Comparison of ENCODE assay signal across 35 cellular contexts in genomic region chr6:10778230-10778629, GRCh38.
"Had no signal": no experiment of that assay in that cellular context is flagged by ENCODE, and none has a peak within 500 bp of the region (broad histone marks: within the 10 kb centered on the region; RNA-seq: fewer than 3 reads in every experiment).

No MANE protein-coding gene starts in this region.

- H3K4me1 ChIP-seq: body of pancreas, breast epithelium had no signal

- FAIRE-seq: astrocyte, colon, TTC549 had no signal

- H3K4me3 ChIP-seq: body of pancreas, breast epithelium had no signal

- H3K9me3 ChIP-seq: body of pancreas, breast epithelium had no signal

- H3K4me3 Mint-ChIP-seq: activated CD4-positive, alpha-beta memory T cell treated with anti-CD3 and anti-CD28 coated beads, Interleukin-2, amount 10 ng/mL, durations not matched to agents 7 days and 5 days; activated CD4-positive, alpha-beta T cell treated with anti-CD3 and anti-CD28 coated beads for 36 hours; activated CD4-positive, alpha-beta T cell treated with anti-CD3 and anti-CD28 coated beads, Interleukin-2, amount 10 ng/mL, durations not matched to agents 24 days and 14 days; activated CD8-positive, alpha-beta memory T cell treated with anti-CD3 and anti-CD28 coated beads, Interleukin-2, amount 10 ng/mL, durations not matched to agents 7 days and 5 days; activated CD8-positive, alpha-beta T cell treated with anti-CD3 and anti-CD28 coated beads, Interleukin-2, amount 10 ng/mL, durations not matched to agents 7 days and 5 days; activated naive CD4-positive, alpha-beta T cell treated with anti-CD3 and anti-CD28 coated beads, Interleukin-2, amount 10 ng/mL, durations not matched to agents 7 days and 5 days; activated naive CD4-positive, alpha-beta T cell treated with anti-CD3 and anti-CD28 coated beads, Interleukin-2, amount 50 U/mL, for 24 hours; activated naive CD8-positive, alpha-beta T cell treated with anti-CD3 and anti-CD28 coated beads for 36 hours; activated T-cell treated with anti-CD3 and anti-CD28 coated beads, Interleukin-2, amount 50 U/mL, for 24 hours; T-helper 1 cell treated with Interleukin-12 subunit alpha and Interleukin-12 subunit beta and Interleukin-4 antibody, amounts not matched to agents 30 μg/mL and 1 μg/mL, for 36 hours; T-helper 2 cell treated with Interferon-gamma antibody and Interleukin-4, amounts not matched to agents 5 μg/mL and 100 μg/mL, for 36 hours; WTC11 had no signal

- H3K27ac ChIP-seq: body of pancreas, brain microvascular endothelial cell, breast epithelium, VCaP had no signal

- H3K36me3 ChIP-seq: brain microvascular endothelial cell, breast epithelium had no signal

- H3K27me3 Mint-ChIP-seq: activated CD4-positive, alpha-beta memory T cell treated with anti-CD3 and anti-CD28 coated beads, Interleukin-2, amount 10 ng/mL, durations not matched to agents 7 days and 5 days; activated CD4-positive, alpha-beta T cell treated with anti-CD3 and anti-CD28 coated beads for 36 hours; activated CD4-positive, alpha-beta T cell treated with anti-CD3 and anti-CD28 coated beads, Interleukin-2, amount 10 ng/mL, durations not matched to agents 24 days and 14 days; activated CD8-positive, alpha-beta memory T cell treated with anti-CD3 and anti-CD28 coated beads, Interleukin-2, amount 10 ng/mL, durations not matched to agents 7 days and 5 days; activated naive CD4-positive, alpha-beta T cell treated with anti-CD3 and anti-CD28 coated beads, Interleukin-2, amount 10 ng/mL, durations not matched to agents 7 days and 5 days; activated naive CD4-positive, alpha-beta T cell treated with anti-CD3 and anti-CD28 coated beads, Interleukin-2, amount 50 U/mL, for 24 hours; activated naive CD8-positive, alpha-beta T cell treated with anti-CD3 and anti-CD28 coated beads for 36 hours; activated T-cell treated with anti-CD3 and anti-CD28 coated beads, Interleukin-2, amount 50 U/mL, for 24 hours had no signal

- H3K9me3 Mint-ChIP-seq: activated CD4-positive, alpha-beta memory T cell treated with anti-CD3 and anti-CD28 coated beads, Interleukin-2, amount 10 ng/mL, durations not matched to agents 7 days and 5 days; activated CD4-positive, alpha-beta T cell treated with anti-CD3 and anti-CD28 coated beads, Interleukin-2, amount 10 ng/mL, durations not matched to agents 24 days and 14 days; activated naive CD4-positive, alpha-beta T cell treated with anti-CD3 and anti-CD28 coated beads, Interleukin-2, amount 10 ng/mL, durations not matched to agents 7 days and 5 days; activated naive CD4-positive, alpha-beta T cell treated with anti-CD3 and anti-CD28 coated beads, Interleukin-2, amount 50 U/mL, for 24 hours; activated naive CD8-positive, alpha-beta T cell treated with anti-CD3 and anti-CD28 coated beads for 36 hours; activated T-cell treated with anti-CD3 and anti-CD28 coated beads, Interleukin-2, amount 50 U/mL, for 24 hours; activated T-helper 2 cell treated with anti-CD3 and anti-CD28 coated beads, Interferon-gamma antibody, Interleukin-2, Interleukin-4, amounts not matched to agents 10 μg/mL and 5 μg/mL and 100 μg/mL, durations not matched to agents 14 hours and 24 hours and 36 hours; T-helper 1 cell treated with Interleukin-12 subunit alpha and Interleukin-12 subunit beta and Interleukin-4 antibody, amounts not matched to agents 30 μg/mL and 1 μg/mL, for 36 hours; T-helper 2 cell treated with Interferon-gamma antibody and Interleukin-4, amounts not matched to agents 5 μg/mL and 100 μg/mL, for 36 hours; WTC11 had no signal

- ATAC-seq: activated CD4-positive, alpha-beta T cell treated with anti-CD3 and anti-CD28 coated beads for 36 hours; activated CD4-positive, CD25-positive, alpha-beta regulatory T cell treated with anti-CD3 and anti-CD28 coated beads, Interleukin-2, amount 50 U/mL, for 24 hours; activated CD8-positive, alpha-beta memory T cell treated with anti-CD3 and anti-CD28 coated beads, Interleukin-2, amount 10 ng/mL, durations not matched to agents 7 days and 5 days; activated CD8-positive, alpha-beta T cell treated with anti-CD3 and anti-CD28 coated beads, Interleukin-2, amount 10 ng/mL, durations not matched to agents 7 days and 5 days; body of pancreas; WTC11 had no signal

- H3K4me1 Mint-ChIP-seq: activated CD4-positive, alpha-beta T cell treated with anti-CD3 and anti-CD28 coated beads for 36 hours; activated naive CD8-positive, alpha-beta T cell treated with anti-CD3 and anti-CD28 coated beads for 36 hours; WTC11 had no signal

- DNase-seq: activated CD4-positive, alpha-beta memory T cell treated with anti-CD3 and anti-CD28 coated beads, Interleukin-2, amount 10 ng/mL, durations not matched to agents 7 days and 5 days; activated CD4-positive, alpha-beta T cell treated with anti-CD3 and anti-CD28 coated beads for 1 hour; activated CD4-positive, alpha-beta T cell treated with anti-CD3 and anti-CD28 coated beads for 36 hours; activated CD4-positive, alpha-beta T cell treated with anti-CD3 and anti-CD28 coated beads, Interleukin-2, amount 10 ng/mL, durations not matched to agents 24 days and 14 days; activated CD4-positive, alpha-beta T cell treated with anti-CD3 and anti-CD28 coated beads, Interleukin-2, amount 50 U/mL, for 48 hours; activated CD4-positive, CD25-positive, alpha-beta regulatory T cell; activated CD8-positive, alpha-beta memory T cell treated with anti-CD3 and anti-CD28 coated beads for 24 hours; activated CD8-positive, alpha-beta memory T cell treated with anti-CD3 and anti-CD28 coated beads, Interleukin-2, amount 10 ng/mL, durations not matched to agents 7 days and 5 days; activated CD8-positive, alpha-beta memory T cell treated with anti-CD3 and anti-CD28 coated beads, Interleukin-2, amount 50 U/mL, for 48 hours; activated CD8-positive, alpha-beta T cell treated with anti-CD3 and anti-CD28 coated beads, Interleukin-2, amount 10 ng/mL, durations not matched to agents 7 days and 5 days; activated effector memory CD4-positive, alpha-beta T cell treated with Interleukin-2 at 50 U/mL for 16 hours; activated gamma-delta T cell; activated naive CD4-positive, alpha-beta T cell treated with anti-CD3 and anti-CD28 coated beads, Interleukin-2, amount 10 ng/mL, durations not matched to agents 7 days and 5 days; activated naive CD8-positive, alpha-beta T cell treated with anti-CD3 and anti-CD28 coated beads for 36 hours; activated T-cell treated with anti-CD3 and anti-CD28 coated beads, Interleukin-2, amount 50 U/mL, for 24 hours; activated T-cell treated with anti-CD3 and anti-CD28 coated beads, Interleukin-2, amount 50 U/mL, for 48 hours; amniotic stem cell; aorta; body of pancreas; brain microvascular endothelial cell; central memory CD4-positive, alpha-beta T cell; T-helper 1 cell; T-helper 2 cell; T-helper 9 cell had no signal

- H3K27me3 ChIP-seq: body of pancreas, brain microvascular endothelial cell, breast epithelium had no signal

- H3K27ac Mint-ChIP-seq: activated CD4-positive, alpha-beta memory T cell treated with anti-CD3 and anti-CD28 coated beads, Interleukin-2, amount 10 ng/mL, durations not matched to agents 7 days and 5 days; activated CD4-positive, alpha-beta T cell treated with anti-CD3 and anti-CD28 coated beads for 36 hours; activated CD4-positive, alpha-beta T cell treated with anti-CD3 and anti-CD28 coated beads, Interleukin-2, amount 10 ng/mL, durations not matched to agents 24 days and 14 days; activated CD8-positive, alpha-beta memory T cell treated with anti-CD3 and anti-CD28 coated beads, Interleukin-2, amount 10 ng/mL, durations not matched to agents 7 days and 5 days; activated CD8-positive, alpha-beta T cell treated with anti-CD3 and anti-CD28 coated beads, Interleukin-2, amount 10 ng/mL, durations not matched to agents 7 days and 5 days; activated naive CD4-positive, alpha-beta T cell treated with anti-CD3 and anti-CD28 coated beads, Interleukin-2, amount 10 ng/mL, durations not matched to agents 7 days and 5 days; activated naive CD4-positive, alpha-beta T cell treated with anti-CD3 and anti-CD28 coated beads, Interleukin-2, amount 50 U/mL, for 24 hours; activated naive CD8-positive, alpha-beta T cell treated with anti-CD3 and anti-CD28 coated beads for 36 hours; activated T-cell treated with anti-CD3 and anti-CD28 coated beads, Interleukin-2, amount 50 U/mL, for 24 hours; activated T-helper 2 cell treated with anti-CD3 and anti-CD28 coated beads, Interferon-gamma antibody, Interleukin-2, Interleukin-4, amounts not matched to agents 10 μg/mL and 5 μg/mL and 100 μg/mL, durations not matched to agents 14 hours and 24 hours and 36 hours; T-helper 1 cell treated with Interleukin-12 subunit alpha and Interleukin-12 subunit beta and Interleukin-4 antibody, amounts not matched to agents 30 μg/mL and 1 μg/mL, for 36 hours; T-helper 2 cell treated with Interferon-gamma antibody and Interleukin-4, amounts not matched to agents 5 μg/mL and 100 μg/mL, for 36 hours; WTC11 had no signal
